Comparison of ENCODE assay signal across 20 cellular contexts in the genomic region with DNA sequence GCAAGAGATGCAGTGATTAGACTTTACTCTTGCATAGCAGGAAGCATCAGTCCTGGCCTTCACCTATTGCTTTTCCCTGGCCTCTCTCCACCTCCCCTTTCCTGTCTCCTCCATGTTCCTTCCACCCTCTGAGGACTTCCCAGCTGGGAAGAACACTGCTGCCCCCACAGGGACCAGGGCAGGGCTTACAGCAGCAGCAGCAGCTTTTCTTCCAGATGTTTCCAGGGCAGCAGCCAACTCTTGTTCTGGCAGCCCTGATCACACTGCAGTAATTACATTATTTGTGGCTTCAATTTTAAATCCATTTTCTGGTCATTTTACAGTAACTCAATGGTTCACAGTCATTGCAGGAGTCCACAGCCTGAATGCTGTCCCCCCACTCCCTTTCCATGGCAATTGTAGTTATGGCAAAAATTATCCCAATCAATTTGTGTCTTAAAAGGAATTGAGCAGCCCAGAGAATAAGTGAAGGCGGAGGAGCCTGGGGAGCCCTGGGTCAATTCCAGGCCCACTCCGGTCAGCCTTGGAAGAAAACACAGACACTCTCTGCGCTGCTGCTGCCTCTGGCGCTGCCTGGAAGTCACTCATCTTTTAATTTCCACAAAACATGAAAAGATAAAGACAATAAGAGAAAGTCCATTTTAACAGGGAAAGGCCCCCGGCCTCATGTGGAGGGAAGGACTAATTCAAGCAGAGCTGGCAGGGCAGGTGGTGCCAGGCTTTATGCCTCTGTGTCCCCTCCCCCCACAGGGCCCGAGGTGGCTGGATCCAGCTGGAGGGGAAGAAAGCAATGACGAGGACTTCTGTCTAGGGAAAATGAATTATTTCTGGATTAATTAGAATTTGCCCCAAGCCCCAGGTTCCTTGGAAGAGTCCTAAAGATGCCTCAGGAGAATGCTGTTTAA.
A peak's percentile ranks its signal among the peaks of the same experiment; 100 is the strongest.
DNase-seq lines count a peak whose midpoint lies in the region; ATAC-seq and TF ChIP-seq lines count a peak whose summit lies in the region.
"Had no signal": no experiment of that assay in that cellular context is flagged by ENCODE, and none has a peak within 500 bp of the region (broad histone marks: within the 10 kb centered on the region; RNA-seq: fewer than 3 reads in every experiment).

No MANE protein-coding gene starts in this region.

- no peak for ATAC-seq in natural killer cell
- ATAC-seq in natural killer cell treated with Interleukin-12 subunit alpha and Interleukin-12 subunit beta and Interleukin-15 and Interleukin-18, amount 100 ng/mL, for 72 hours: no peak
- no peak for ATAC-seq in GM18909 (IDR thresholded peaks at IDR 0.05; ENCODE audit: poor library complexity, unreplicated experiment)
- ATAC-seq: activated naive CD8-positive, alpha-beta T cell treated with anti-CD3 and anti-CD28 coated beads, Interleukin-2, amount 50 U/mL, for 24 hours; esophagus mucosa; GM12878; mucosa of descending colon; Panc1 had no signal

- no peak overlapping the region for H4K5ac ChIP-seq in mesendoderm (ENCODE audit: low read length)

- H3K4me1 ChIP-seq in endodermal cell (ENCODE audit: control insufficient read depth, insufficient read depth, low read length) (no peaks in the 10 kb centered on the region), mesendoderm (ENCODE audit: control insufficient read depth, low read depth, low read length) (no peaks in the 10 kb centered on the region)
- H3K4me1 ChIP-seq: breast epithelium, Caco-2 had no signal

- DNase-seq in natural killer cell (peak; percentile 1), endodermal cell (peak; percentile 81), mesendoderm (peak; percentile 72), EL (no peak)
- DNase-seq in natural killer cell treated with Interleukin-12 subunit alpha and Interleukin-12 subunit beta and Interleukin-15 and Interleukin-18, amount 100 ng/mL, for 72 hours (ENCODE audit: low spot score): no peak
- DNase-seq in stimulated activated naive CD4-positive, alpha-beta T cell treated with Interleukin-2 at 50 U/mL for 16 hours (lab: John Stamatoyannopoulos, UW): no peak
- DNase-seq: activated naive CD8-positive, alpha-beta T cell treated with anti-CD3 and anti-CD28 coated beads, Interleukin-2, amount 50 U/mL, for 24 hours; Caco-2; GDM1; kidney; mucosa of descending colon; NCI-H1694 treated with DMSO at 0.1 percent for 48 hours; stimulated activated CD4-positive, alpha-beta T cell treated with anti-CD3 and anti-CD28 coated beads, Interleukin-4, amount 100 ng/mL, for 1 hour; SW 1271 had no signal

- H3K79me1 ChIP-seq in mesendoderm (ENCODE audit: low read length): no peaks in the 10 kb centered on the region

- H3K56ac ChIP-seq in mesendoderm (ENCODE audit: low read length): no peak overlapping the region

- no peak overlapping the region for H3K4ac ChIP-seq in mesendoderm (ENCODE audit: low read depth, low read length)

- no peak overlapping the region for H4K8ac ChIP-seq in mesendoderm (ENCODE audit: low read depth, low read length)

- H2AK5ac ChIP-seq in mesendoderm (ENCODE audit: low read length): no peak overlapping the region

- 76 to 79% methylated on average over 4 to 7 of the region's 7 CpGs for WGBS in endodermal cell (ENCODE audit: insufficient coverage in 1 of 2, insufficient read length in 1 of 2), 2 experiments
- no CpG with 5 or more reads among the region's 7 CpGs for WGBS in mesendoderm (ENCODE audit: extremely low coverage, insufficient coverage, low lambda C conversion rate)

- H3K79me2 ChIP-seq in mesendoderm (ENCODE audit: control insufficient read depth, insufficient read depth, low read length): no peaks in the 10 kb centered on the region

- no peaks in the 10 kb centered on the region for H3K27me3 ChIP-seq in endodermal cell (ENCODE audit: control insufficient read depth, insufficient read depth, low read length, poor library complexity, severe bottlenecking)
- H3K27me3 ChIP-seq in mesendoderm (ENCODE audit: insufficient read depth, low read length, poor library complexity): no peaks in the 10 kb centered on the region
- H3K27me3 ChIP-seq: breast epithelium had no signal

- no peak overlapping the region for H3K27ac Mint-ChIP-seq in natural killer cell
- no peak overlapping the region for H3K27ac Mint-ChIP-seq in natural killer cell treated with Interleukin-12 subunit alpha and Interleukin-12 subunit beta and Interleukin-15 and Interleukin-18, amount 100 ng/mL, for 72 hours
- no peak overlapping the region for H3K27ac Mint-ChIP-seq in endodermal cell
- H3K27ac Mint-ChIP-seq: activated naive CD8-positive, alpha-beta T cell treated with anti-CD3 and anti-CD28 coated beads, Interleukin-2, amount 50 U/mL, for 24 hours; activated T-helper 1 cell treated with anti-CD3 and anti-CD28 coated beads, Interleukin-12 subunit alpha, Interleukin-12 subunit beta, Interleukin-2, Interleukin-4 antibody, amounts not matched to agents 30 ng/mL and 10 ng/mL and 1 ng/mL, durations not matched to agents 14 hours and 24 hours and 36 hours had no signal

- no peak overlapping the region for H2BK120ac ChIP-seq in mesendoderm (ENCODE audit: low read depth, low read length)

- intact Hi-C loops in natural killer cell (cut with micrococcal nuclease): no loop called here

- H2BK15ac ChIP-seq in mesendoderm (replicated peaks; ENCODE audit: low read depth): no peak overlapping the region

- H2BK5ac ChIP-seq in mesendoderm (ENCODE audit: low read length): no peak overlapping the region

- no peak for TF ChIP-seq CTCF in natural killer cell (IDR thresholded peaks at IDR 0.05)
- peak; percentile 81 for TF ChIP-seq CTCF in endodermal cell (conservative IDR thresholded peaks at IDR 0.05)

- no peak overlapping the region for H3K4me2 ChIP-seq in mesendoderm (ENCODE audit: low read length)

- no peak overlapping the region for H3K4me3 Mint-ChIP-seq in natural killer cell
- no peak overlapping the region for H3K4me3 Mint-ChIP-seq in natural killer cell treated with Interleukin-12 subunit alpha and Interleukin-12 subunit beta and Interleukin-15 and Interleukin-18, amount 100 ng/mL, for 72 hours
- no peak overlapping the region for H3K4me3 Mint-ChIP-seq in endodermal cell
- H3K4me3 Mint-ChIP-seq: activated naive CD8-positive, alpha-beta T cell treated with anti-CD3 and anti-CD28 coated beads, Interleukin-2, amount 50 U/mL, for 24 hours; activated T-helper 1 cell treated with anti-CD3 and anti-CD28 coated beads, Interleukin-12 subunit alpha, Interleukin-12 subunit beta, Interleukin-2, Interleukin-4 antibody, amounts not matched to agents 30 ng/mL and 10 ng/mL and 1 ng/mL, durations not matched to agents 14 hours and 24 hours and 36 hours had no signal

- H3K36me3 ChIP-seq in endodermal cell (ENCODE audit: control insufficient read depth, insufficient read depth, low read length): no peaks in the 10 kb centered on the region
- H3K36me3 ChIP-seq in mesendoderm (ENCODE audit: control insufficient read depth, insufficient read depth, low read length): no peaks in the 10 kb centered on the region
- H3K36me3 ChIP-seq: breast epithelium had no signal

- no peaks in the 10 kb centered on the region for H3K9me3 Mint-ChIP-seq in natural killer cell
- H3K9me3 Mint-ChIP-seq in natural killer cell treated with Interleukin-12 subunit alpha and Interleukin-12 subunit beta and Interleukin-15 and Interleukin-18, amount 100 ng/mL, for 72 hours: no peaks in the 10 kb centered on the region
- no peaks in the 10 kb centered on the region for H3K9me3 Mint-ChIP-seq in endodermal cell
- H3K9me3 Mint-ChIP-seq: activated naive CD8-positive, alpha-beta T cell treated with anti-CD3 and anti-CD28 coated beads, Interleukin-2, amount 50 U/mL, for 24 hours; activated T-helper 1 cell treated with anti-CD3 and anti-CD28 coated beads, Interleukin-12 subunit alpha, Interleukin-12 subunit beta, Interleukin-2, Interleukin-4 antibody, amounts not matched to agents 30 ng/mL and 10 ng/mL and 1 ng/mL, durations not matched to agents 14 hours and 24 hours and 36 hours had no signal

- H3K9me3 ChIP-seq in endodermal cell (ENCODE audit: control insufficient read depth, low read length): no peaks in the 10 kb centered on the region
- H3K9me3 ChIP-seq: breast epithelium, Caco-2, mucosa of descending colon had no signal

- H3K18ac ChIP-seq in mesendoderm (ENCODE audit: low read length): no peak overlapping the region

- H3K9ac ChIP-seq in endodermal cell (ENCODE audit: extremely low read depth, low read length, poor library complexity, severe bottlenecking) (no peak overlapping the region), mesendoderm (ENCODE audit: low read length) (no peak overlapping the region)

- H3K27ac ChIP-seq in endodermal cell (ENCODE audit: low read depth, low read length) (no peak overlapping the region), mesendoderm (ENCODE audit: low read depth, low read length) (no peak overlapping the region)
- H3K27ac ChIP-seq: breast epithelium had no signal

- no peaks in the 10 kb centered on the region for H3K36me3 Mint-ChIP-seq in natural killer cell
- H3K36me3 Mint-ChIP-seq in natural killer cell treated with Interleukin-12 subunit alpha and Interleukin-12 subunit beta and Interleukin-15 and Interleukin-18, amount 100 ng/mL, for 72 hours: no peaks in the 10 kb centered on the region
- H3K36me3 Mint-ChIP-seq in endodermal cell (ENCODE audit: low read depth): no peaks in the 10 kb centered on the region

- H3K4me3 ChIP-seq in endodermal cell (ENCODE audit: low read length) (no peak overlapping the region), mesendoderm (ENCODE audit: low read length) (no peak overlapping the region)
- H3K4me3 ChIP-seq: breast epithelium, GM12878, mucosa of descending colon had no signal

- H3K4me1 Mint-ChIP-seq in natural killer cell: no peaks in the 10 kb centered on the region
- H3K4me1 Mint-ChIP-seq in natural killer cell treated with Interleukin-12 subunit alpha and Interleukin-12 subunit beta and Interleukin-15 and Interleukin-18, amount 100 ng/mL, for 72 hours (ENCODE audit: low read depth in 2 of 2): no peaks in the 10 kb centered on the region
- no peaks in the 10 kb centered on the region for H3K4me1 Mint-ChIP-seq in endodermal cell
- H3K4me1 Mint-ChIP-seq: activated naive CD8-positive, alpha-beta T cell treated with anti-CD3 and anti-CD28 coated beads, Interleukin-2, amount 50 U/mL, for 24 hours had no signal

- H3K27me3 Mint-ChIP-seq in natural killer cell (ENCODE audit: low read depth in 2 of 2) (peaks cover 6 to 7% of the 10 kb centered on the region in 2 donors), endodermal cell (ENCODE audit: insufficient read depth) (no peaks in the 10 kb centered on the region)
- H3K27me3 Mint-ChIP-seq in natural killer cell treated with Interleukin-12 subunit alpha and Interleukin-12 subunit beta and Interleukin-15 and Interleukin-18, amount 100 ng/mL, for 72 hours: peaks cover 16 to 21% of the 10 kb centered on the region in 2 donors

- H3K23ac ChIP-seq in mesendoderm (ENCODE audit: low read length): no peak overlapping the region

Comparison
In these comparisons a context has a peak if more than half of its experiments do, and no peak if none do; other contexts are left out.
1. DNase-seq: peak in natural killer cell (single experiment), endodermal cell (single experiment) and mesendoderm (single experiment); none in natural killer cell treated with Interleukin-12 subunit alpha and Interleukin-12 subunit beta and Interleukin-15 and Interleukin-18, amount 100 ng/mL, for 72 hours (single experiment), EL (single experiment) and stimulated activated naive CD4-positive, alpha-beta T cell treated with Interleukin-2 at 50 U/mL for 16 hours (single experiment).